8 cellular contexts compared by ENCODE assay signal in the genomic region with DNA sequence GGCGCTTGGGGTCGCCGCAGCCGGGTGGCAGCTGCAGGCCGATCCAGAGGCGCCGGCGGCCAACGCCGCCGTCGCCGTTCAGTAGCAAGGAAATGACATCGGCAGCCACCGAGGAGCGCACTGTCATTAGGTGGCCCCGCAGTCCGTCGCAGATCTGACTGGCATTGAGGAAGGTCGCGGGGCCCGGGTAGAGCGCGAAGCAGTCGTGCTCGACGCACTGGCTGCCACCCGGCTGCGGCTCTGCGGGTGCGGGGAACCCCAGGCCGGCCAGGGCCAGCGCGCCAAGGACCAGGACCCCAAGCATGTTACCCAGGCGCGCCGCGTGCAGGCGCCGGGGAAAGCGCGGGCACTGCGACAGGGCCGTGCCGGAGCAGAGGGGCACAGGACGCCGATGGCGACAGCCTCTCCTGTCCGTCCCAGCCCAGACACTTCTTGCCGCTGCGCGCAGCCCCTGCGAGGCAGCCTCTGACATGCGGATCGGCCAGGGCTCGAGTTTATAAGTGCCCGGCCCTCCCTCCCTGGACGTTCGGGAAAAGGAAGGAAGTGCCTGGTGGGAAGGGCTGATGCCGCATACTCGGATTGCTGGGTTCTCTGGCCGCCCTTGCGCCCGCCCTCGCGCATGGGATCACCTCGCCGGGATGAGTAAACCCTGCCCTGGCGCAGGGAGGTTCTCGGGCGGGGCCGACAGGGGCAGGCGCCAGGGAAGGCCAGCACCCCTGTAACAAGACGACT. TPM values are rescaled to one million over a fixed set of nuclear protein-coding genes. Genes with fewer than 3 reads are reported as not detected.
A peak's percentile ranks its signal among the peaks of the same experiment; 100 is the strongest.
DNase-seq lines count a peak whose midpoint lies in the region; ATAC-seq and TF ChIP-seq lines count a peak whose summit lies in the region.

A gene with protein sequence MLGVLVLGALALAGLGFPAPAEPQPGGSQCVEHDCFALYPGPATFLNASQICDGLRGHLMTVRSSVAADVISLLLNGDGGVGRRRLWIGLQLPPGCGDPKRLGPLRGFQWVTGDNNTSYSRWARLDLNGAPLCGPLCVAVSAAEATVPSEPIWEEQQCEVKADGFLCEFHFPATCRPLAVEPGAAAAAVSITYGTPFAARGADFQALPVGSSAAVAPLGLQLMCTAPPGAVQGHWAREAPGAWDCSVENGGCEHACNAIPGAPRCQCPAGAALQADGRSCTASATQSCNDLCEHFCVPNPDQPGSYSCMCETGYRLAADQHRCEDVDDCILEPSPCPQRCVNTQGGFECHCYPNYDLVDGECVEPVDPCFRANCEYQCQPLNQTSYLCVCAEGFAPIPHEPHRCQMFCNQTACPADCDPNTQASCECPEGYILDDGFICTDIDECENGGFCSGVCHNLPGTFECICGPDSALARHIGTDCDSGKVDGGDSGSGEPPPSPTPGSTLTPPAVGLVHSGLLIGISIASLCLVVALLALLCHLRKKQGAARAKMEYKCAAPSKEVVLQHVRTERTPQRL (minus strand): TSS at position 472 of the 732 bp plus-strand sequence. CDS start 168 bp downstream, at position 304.

- ATAC-seq in omental fat pad (ENCODE audit: low FRiP score) (peak; percentile 86), GM21526 (IDR thresholded peaks at IDR 0.05; ENCODE audit: low FRiP score, unreplicated experiment) (no peak)

- peak within 1 kb of the TSS; percentile 24; the same call in 1 of the 2 replicates for H3K4me3 ChIP-seq in WI38 (ENCODE audit: low read depth, low read length)

- DNase-seq in DMS 273 (lab: John Stamatoyannopoulos, UW; ENCODE audit: unreplicated experiment): peak; percentile 52
- DNase-seq in DMS 273 treated with DMSO at 0.1 percent for 48 hours (lab: John Stamatoyannopoulos, UW): no peak
- no peak for DNase-seq in glomerular endothelial cell (ENCODE audit: extremely low read depth, low read depth, low spot score)
- peak; percentile 70 for DNase-seq in omental fat pad (ENCODE audit: low spot score)
- no peak for DNase-seq in effector CD8-positive, alpha-beta T cell (lab: John Stamatoyannopoulos, UW)
- no peak for DNase-seq in activated CD4-positive, alpha-beta T cell treated with anti-CD3 and anti-CD28 coated beads for 48 hours

- no peak for TF ChIP-seq CTCF in WI38 (IDR thresholded peaks at IDR 0.05; ENCODE audit: low read depth, low read length)
- TF ChIP-seq CTCF in omental fat pad (IDR thresholded peaks at IDR 0.05): no peak

RNA-seq across cellular contexts. Expression of the gene that starts here (rescaled TPM):
- total RNA-seq in glomerular endothelial cell: 20.7 and 33.1 TPM in 2 replicates
- 100 to 1,000 TPM in 2 of 4 donors, 10 to 100 TPM in 2; 40.6 to 205 (median 113) TPM for total RNA-seq in omental fat pad

Comparison
In these comparisons a context has a peak if more than half of its experiments do, and no peak if none do; other contexts are left out.
1. DNase-seq: peak in DMS 273 (single experiment) and omental fat pad (single experiment); none in DMS 273 treated with DMSO at 0.1 percent for 48 hours (single experiment), glomerular endothelial cell (single experiment), effector CD8-positive, alpha-beta T cell (single experiment) and activated CD4-positive, alpha-beta T cell treated with anti-CD3 and anti-CD28 coated beads for 48 hours (single experiment).